ENCODE assay signal across 19 cellular contexts in genomic region chr2:238144262-238144661, GRCh38. TPM values are rescaled to one million over a fixed set of nuclear protein-coding genes. Genes with fewer than 3 reads are reported as not detected.
A peak's percentile ranks its signal among the peaks of the same experiment; 100 is the strongest.
DNase-seq lines count a peak whose midpoint lies in the region; ATAC-seq and TF ChIP-seq lines count a peak whose summit lies in the region.
"Had no signal": no experiment of that assay in that cellular context is flagged by ENCODE, and none has a peak within 500 bp of the region (broad histone marks: within the 10 kb centered on the region; RNA-seq: fewer than 3 reads in every experiment).

No MANE protein-coding gene starts in this region.

- H3K9me3 Mint-ChIP-seq in dendritic cell treated with granulocyte-macrophage colony-stimulating factor and Interleukin-4, amounts not matched to agents 40 ng/mL and 50 ng/mL, for 4 days = no peaks in the 10 kb centered on the region
- H3K9me3 Mint-ChIP-seq: activated naive CD4-positive, alpha-beta T cell treated with anti-CD3 and anti-CD28 coated beads, Interleukin-2, amount 10 ng/mL, durations not matched to agents 7 days and 5 days; natural killer cell treated with Interleukin-12 subunit alpha and Interleukin-12 subunit beta and Interleukin-15 and Interleukin-18, amount 100 ng/mL, for 72 hours; WTC11 had no signal

- H3K9me3 ChIP-seq in right cardiac atrium (ENCODE audit: control insufficient read depth, low read length) = no peaks in the 10 kb centered on the region
- no peaks in the 10 kb centered on the region for H3K9me3 ChIP-seq in heart right ventricle
- H3K9me3 ChIP-seq: lower lobe of right lung had no signal

- no peaks in the 10 kb centered on the region for H3K36me3 Mint-ChIP-seq in dendritic cell treated with granulocyte-macrophage colony-stimulating factor and Interleukin-4, amounts not matched to agents 40 ng/mL and 50 ng/mL, for 4 days (ENCODE audit: low read depth)
- H3K36me3 Mint-ChIP-seq: activated naive CD4-positive, alpha-beta T cell treated with anti-CD3 and anti-CD28 coated beads, Interleukin-2, amount 10 ng/mL, durations not matched to agents 7 days and 5 days; natural killer cell treated with Interleukin-12 subunit alpha and Interleukin-12 subunit beta and Interleukin-15 and Interleukin-18, amount 100 ng/mL, for 72 hours; WTC11 had no signal

- no peak overlapping the region for H3K4me3 ChIP-seq in right cardiac atrium (ENCODE audit: low read length)
- H3K4me3 ChIP-seq in heart right ventricle = no peak overlapping the region
- no peak overlapping the region for H3K4me3 ChIP-seq in brain microvascular endothelial cell (ENCODE audit: low read depth, low read length)
- H3K4me3 ChIP-seq: lower lobe of right lung had no signal

- peaks cover 1% of the 10 kb centered on the region for H3K27me3 Mint-ChIP-seq in dendritic cell treated with granulocyte-macrophage colony-stimulating factor and Interleukin-4, amounts not matched to agents 40 ng/mL and 50 ng/mL, for 4 days
- H3K27me3 Mint-ChIP-seq: activated naive CD4-positive, alpha-beta T cell treated with anti-CD3 and anti-CD28 coated beads, Interleukin-2, amount 10 ng/mL, durations not matched to agents 7 days and 5 days; natural killer cell treated with Interleukin-12 subunit alpha and Interleukin-12 subunit beta and Interleukin-15 and Interleukin-18, amount 100 ng/mL, for 72 hours had no signal

- DNase-seq in right cardiac atrium (no peak), heart right ventricle (no peak), brain microvascular endothelial cell (no peak)
- DNase-seq: activated naive CD4-positive, alpha-beta T cell treated with anti-CD3 and anti-CD28 coated beads, Interleukin-2, amount 10 ng/mL, durations not matched to agents 7 days and 5 days; effector CD8-positive, alpha-beta T cell; lower lobe of right lung; NCI-H1105; NCI-H187 treated with DMSO at 0.1 percent for 48 hours; NCI-H524 treated with DMSO at 0.1 percent for 48 hours; stimulated activated CD4-positive, alpha-beta T cell treated with anti-CD3 and anti-CD28 coated beads, Interleukin-2, amount 100 ng/mL, for 24 hours; trophoblast cell had no signal

- peaks cover 47% of the 10 kb centered on the region for H3K4me1 Mint-ChIP-seq in dendritic cell treated with granulocyte-macrophage colony-stimulating factor and Interleukin-4, amounts not matched to agents 40 ng/mL and 50 ng/mL, for 4 days (ENCODE audit: low read depth)
- H3K4me1 Mint-ChIP-seq: WTC11 had no signal

- H3K4me1 ChIP-seq in right cardiac atrium (ENCODE audit: control insufficient read depth, insufficient read depth, low read length) = no peaks in the 10 kb centered on the region
- peaks cover 3 to 42% (median 26%) of the 10 kb centered on the region in 9 donors for H3K4me1 ChIP-seq in heart right ventricle

- 77% methylated on average over 5 of the region's 5 CpGs for WGBS in right cardiac atrium
- 87% methylated on average over 5 of the region's 5 CpGs for WGBS in heart right ventricle, 2 donors

- intact Hi-C loops in right cardiac atrium (cut with DNase I) = no loop called here
- intact Hi-C loops in heart right ventricle (cut with DNase I) = loop anchor here in 4 of 10 donors (5.0 to 10.0 kb wide), 3 partner anchors 82 to 289 kb away; partner anchors contain the start of genes RAMP1 (in 2 of the 4) and SCLY (in 1 of the 4)
- intact Hi-C loops in dendritic cell treated with granulocyte-macrophage colony-stimulating factor and Interleukin-4, amounts not matched to agents 40 ng/mL and 50 ng/mL, for 4 days (cut with micrococcal nuclease) = no loop called here

- peak overlapping the region; percentile 7 for H3K27ac ChIP-seq in right cardiac atrium (ENCODE audit: low read length)
- peak overlapping the region in 5 of 10 donors; percentile 47 to 70 (median 62) for H3K27ac ChIP-seq in heart right ventricle
- no peak overlapping the region for H3K27ac ChIP-seq in brain microvascular endothelial cell
- H3K27ac ChIP-seq: epithelial cell of prostate, lower lobe of right lung had no signal

- H3K27me3 ChIP-seq in right cardiac atrium (ENCODE audit: control insufficient read depth, insufficient read depth) = no peaks in the 10 kb centered on the region
- H3K27me3 ChIP-seq in heart right ventricle = peaks cover 0 to under 1% (median 0%) of the 10 kb centered on the region in 7 donors
- H3K27me3 ChIP-seq in brain microvascular endothelial cell (replicated peaks) = no peaks in the 10 kb centered on the region

- H3K36me3 ChIP-seq in heart right ventricle (peaks cover 0 to 6% (median 0%) of the 10 kb centered on the region in 9 donors), brain microvascular endothelial cell (replicated peaks) (no peaks in the 10 kb centered on the region)
- H3K36me3 ChIP-seq: lower lobe of right lung had no signal

- TF ChIP-seq CTCF in heart right ventricle (IDR thresholded peaks at IDR 0.05) = no peak
- TF ChIP-seq CTCF in brain microvascular endothelial cell (IDR thresholded peaks at IDR 0.05; ENCODE audit: low read depth, low read length, missing control alignments) = no peak

- H3K4me3 Mint-ChIP-seq in dendritic cell treated with granulocyte-macrophage colony-stimulating factor and Interleukin-4, amounts not matched to agents 40 ng/mL and 50 ng/mL, for 4 days = no peak overlapping the region
- H3K4me3 Mint-ChIP-seq: activated naive CD4-positive, alpha-beta T cell treated with anti-CD3 and anti-CD28 coated beads, Interleukin-2, amount 10 ng/mL, durations not matched to agents 7 days and 5 days; natural killer cell treated with Interleukin-12 subunit alpha and Interleukin-12 subunit beta and Interleukin-15 and Interleukin-18, amount 100 ng/mL, for 72 hours; WTC11 had no signal

- peak overlapping the region; percentile 45 for H3K27ac Mint-ChIP-seq in dendritic cell treated with granulocyte-macrophage colony-stimulating factor and Interleukin-4, amounts not matched to agents 40 ng/mL and 50 ng/mL, for 4 days
- H3K27ac Mint-ChIP-seq: activated naive CD4-positive, alpha-beta T cell treated with anti-CD3 and anti-CD28 coated beads, Interleukin-2, amount 10 ng/mL, durations not matched to agents 7 days and 5 days; natural killer cell treated with Interleukin-12 subunit alpha and Interleukin-12 subunit beta and Interleukin-15 and Interleukin-18, amount 100 ng/mL, for 72 hours; WTC11 had no signal

- ATAC-seq in right cardiac atrium (no peak), heart right ventricle (no peak), GM19035 (IDR thresholded peaks at IDR 0.05; ENCODE audit: unreplicated experiment) (no peak), GM21786 (IDR thresholded peaks at IDR 0.05; ENCODE audit: unreplicated experiment) (no peak)
- ATAC-seq: lower lobe of right lung; natural killer cell treated with Interleukin-12 subunit alpha and Interleukin-12 subunit beta and Interleukin-15 and Interleukin-18, amount 100 ng/mL, for 72 hours; WTC11 had no signal

- in situ Hi-C loops in brain microvascular endothelial cell (cut with HindIII; ENCODE audit: low pct_ligation_motif_present, low sequenced_read_pairs) = no loop called here

RNA-seq across cellular contexts. Expression of gene KLHL30, which starts 5.8 kb away (rescaled TPM):
- total RNA-seq in right cardiac atrium = 10 to 100 TPM; 16.9 to 34.4 (median 23.8) TPM
- polyA plus RNA-seq in right cardiac atrium = 15.9 TPM
- total RNA-seq in heart right ventricle = 10 to 100 TPM; 18.9 to 30.1 (median 26.7) TPM
- polyA plus RNA-seq in heart right ventricle = 1 to 10 TPM; 3.0 to 9.8 TPM
- total RNA-seq: H1; mononuclear cell; natural killer cell treated with Interleukin-12 subunit alpha and Interleukin-12 subunit beta and Interleukin-15 and Interleukin-18, amount 100 ng/mL, for 72 hours; WTC11 had no signal
- polyA plus RNA-seq: H1 had no signal

RNA-seq across cellular contexts. Expression of gene ERFE, which starts 14.5 kb away (rescaled TPM):
- total RNA-seq in right cardiac atrium (under 1 TPM in 3 of 4 donors, not detected in 1; 0.35 to 0.81 (median 0.69) TPM), heart right ventricle (1 to 10 TPM in 1 of 10 donors, under 1 TPM in 3, not detected in 6; 0.11 to 1.3 (median 0.60) TPM)
- polyA plus RNA-seq in right cardiac atrium (0.16 TPM), heart right ventricle (under 1 TPM in 1 of 2 donors, not detected in 1; 0.68 TPM)
- total RNA-seq: lower lobe of right lung had no signal

RNA-seq across cellular contexts. Expression of gene ESPNL, which starts 44.1 kb away (rescaled TPM):
- total RNA-seq in right cardiac atrium = under 1 TPM; 0.29 to 0.60 (median 0.56) TPM
- polyA plus RNA-seq in right cardiac atrium = 0.79 TPM
- 1 to 10 TPM in 1 of 10 donors, under 1 TPM in 7, not detected in 2; 0.10 to 1.7 (median 0.38) TPM for total RNA-seq in heart right ventricle
- polyA plus RNA-seq in heart right ventricle = under 1 TPM; 0.01 to 0.29 TPM

RNA-seq across cellular contexts. Expression of gene ILKAP, which starts 59.2 kb away (rescaled TPM):
- total RNA-seq in right cardiac atrium = 10 to 100 TPM; 24.4 to 34.1 (median 30.7) TPM
- 34.3 TPM for polyA plus RNA-seq in right cardiac atrium
- 10 to 100 TPM; 19.6 to 31.0 (median 24.2) TPM for total RNA-seq in heart right ventricle
- 10 to 100 TPM; 38.0 to 83.9 TPM for polyA plus RNA-seq in heart right ventricle
